In the genomic region with DNA sequence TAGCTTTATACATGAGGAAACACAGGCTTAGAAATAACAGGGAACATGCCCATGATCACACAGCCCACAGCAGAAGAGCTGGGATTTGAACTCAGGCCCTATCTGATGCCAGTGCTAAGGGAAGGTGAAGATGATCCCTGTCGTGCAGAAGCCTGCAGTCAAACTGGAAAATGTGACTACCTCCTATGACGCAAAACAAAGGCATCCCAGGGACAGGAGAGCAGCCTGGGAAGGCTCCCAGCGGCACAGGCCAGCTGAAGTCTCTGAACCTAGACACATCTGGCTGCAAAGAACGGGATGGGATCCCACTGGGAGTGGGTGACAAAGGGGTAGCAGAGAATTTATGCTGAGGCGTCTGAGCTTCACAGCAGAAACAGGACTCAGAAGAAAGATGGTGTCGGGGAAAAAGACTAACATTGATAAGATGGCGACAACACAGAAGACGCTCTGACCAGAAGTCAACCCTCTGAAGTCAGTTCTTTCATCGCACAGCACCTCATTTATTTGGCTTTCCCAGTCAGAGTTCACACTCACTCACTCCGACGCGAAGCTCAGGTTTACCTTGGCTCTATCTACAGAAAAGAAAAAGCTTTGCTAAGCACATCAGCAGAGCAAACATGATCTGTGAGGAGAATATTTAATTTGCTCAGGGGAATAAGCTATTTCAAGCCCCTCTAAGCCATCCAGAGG, we compare ENCODE assay signal across 1 cellular context.
TF ChIP-seq lines count a peak whose summit lies in the region.

No MANE protein-coding gene starts in this region.

TF ChIP-seq in HepG2, 621 proteins besides CTCF, POLR2A, EP300 and RAD21:
- TF ChIP-seq STAT5B (CRISPR knock-in tag; IDR thresholded peaks at IDR 0.05) (no peak), DNMT1 (CRISPR knock-in tag; IDR thresholded peaks at IDR 0.05) (no peak), IKZF1 (IDR thresholded peaks at IDR 0.05) (no peak), CENPX (CRISPR knock-in tag; IDR thresholded peaks at IDR 0.05) (no peak), GTF3A (CRISPR knock-in tag; conservative IDR thresholded peaks at IDR 0.05) (no peak), CERS6 (CRISPR knock-in tag; IDR thresholded peaks at IDR 0.05) (no peak), PAF1 (CRISPR knock-in tag; IDR thresholded peaks at IDR 0.05) (no peak)
